ENCODE assay signal across 9 cellular contexts in the genomic region with DNA sequence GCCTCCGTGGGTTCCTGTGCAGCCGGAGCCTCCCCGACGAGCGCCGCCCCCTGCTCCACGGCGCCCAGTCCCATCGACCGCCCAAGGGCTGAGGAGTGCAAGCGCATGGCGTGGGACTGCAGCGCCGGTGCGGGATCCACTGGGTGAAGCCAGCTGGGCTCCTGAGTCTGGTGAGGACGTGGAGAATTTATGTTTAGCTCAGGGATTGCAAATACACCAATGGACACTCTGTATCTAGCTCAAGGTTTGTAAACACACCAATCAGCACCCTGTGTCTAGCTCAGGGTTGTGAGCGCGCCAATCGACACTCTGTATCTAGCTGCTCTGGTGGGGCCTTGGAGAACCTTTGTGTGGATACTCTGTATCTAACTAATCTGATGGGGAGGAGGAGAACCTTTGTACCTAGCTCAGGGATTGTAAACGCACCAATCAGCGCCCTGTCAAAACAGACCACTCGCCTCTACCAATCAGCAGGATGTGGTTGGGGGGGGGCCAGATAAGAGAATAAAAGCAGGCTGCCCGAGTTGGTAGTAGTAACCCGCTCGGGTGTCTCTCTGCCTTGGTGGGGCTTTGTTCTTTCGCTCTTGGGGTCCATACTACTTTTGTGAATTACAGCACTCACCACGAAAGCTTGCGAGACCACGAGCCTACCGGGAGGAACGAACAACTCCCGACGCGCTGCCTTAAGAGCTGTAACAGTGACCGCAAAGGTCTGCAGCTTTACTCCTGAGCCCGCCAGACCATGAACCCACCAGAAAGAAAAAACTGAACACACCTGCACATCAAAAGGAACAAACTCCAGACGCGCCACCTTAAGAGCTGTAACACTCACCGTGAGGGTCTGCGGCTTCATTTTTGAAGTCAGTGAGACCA. TPM values are rescaled to one million over a fixed set of nuclear protein-coding genes. Genes with fewer than 3 reads are reported as not detected.
DNase-seq lines count a peak whose midpoint lies in the region; ATAC-seq and TF ChIP-seq lines count a peak whose summit lies in the region.
"Not testable (repeated sequence)": the region's sequence is repeated elsewhere in the genome, so short reads cannot be mapped to it uniquely, and the experiment has no call there.
"Had no signal": no experiment of that assay in that cellular context is flagged by ENCODE, and none has a peak within 500 bp of the region (broad histone marks: within the 10 kb centered on the region; RNA-seq: fewer than 3 reads in every experiment).

No MANE protein-coding gene starts in this region.

- peak overlapping the region; percentile 16 for H3K18ac ChIP-seq in neuronal stem cell (ENCODE audit: low read length)

- not testable (repeated sequence) for H3K9ac ChIP-seq in GM23248; neuronal stem cell (ENCODE audit: low read depth, low read length, poor library complexity)

- H4K91ac ChIP-seq in neuronal stem cell (ENCODE audit: low read depth, low read length, poor library complexity), result not testable (repeated sequence)

- H3K79me1 ChIP-seq in neuronal stem cell (ENCODE audit: low read depth, low read length), result not testable (repeated sequence)

- H3K4me2 ChIP-seq in GM23248 (ENCODE audit: unreplicated experiment), result peak overlapping the region; percentile 20
- not testable (repeated sequence) for H3K4me2 ChIP-seq in neuronal stem cell (ENCODE audit: insufficient read depth, low read length, poor library complexity, severe bottlenecking)

- H3K4me1 ChIP-seq in GM23248 (ENCODE audit: insufficient read depth); adrenal gland (replicated peaks in 1 of 2); neuronal stem cell (ENCODE audit: control insufficient read depth in 2 of 2, insufficient read depth in 1 of 2, low read depth in 1 of 2, low read length in 2 of 2); transverse colon: not testable (repeated sequence)

- not testable (repeated sequence) for H3K36me3 ChIP-seq in GM23248 (ENCODE audit: low read depth); adrenal gland (replicated peaks in 1 of 2); neuronal stem cell (replicated peaks in 1 of 2; ENCODE audit: control insufficient read depth in 2 of 2, insufficient read depth in 2 of 2, low read length in 2 of 2); transverse colon

- intact Hi-C loops in adrenal gland (cut with DNase I); Right ventricle myocardium superior (cut with DNase I): not testable (repeated sequence)
- intact Hi-C loops in transverse colon (cut with DNase I; ENCODE audit: low total_unique reads), result loop anchor here (5.0 kb wide), 1 partner anchor 423 kb away; no protein-coding TSS in a partner anchor

- not testable (repeated sequence) for TF ChIP-seq CTCF in adrenal gland (IDR thresholded peaks at IDR 0.05); transverse colon (IDR thresholded peaks at IDR 0.05)

- H3K9me3 ChIP-seq in GM23248 (ENCODE audit: low read depth); adrenal gland (replicated peaks in 1 of 3); neuronal stem cell (replicated peaks in 1 of 2; ENCODE audit: control insufficient read depth in 2 of 2, insufficient read depth in 1 of 2, low read depth in 1 of 2, low read length in 2 of 2); transverse colon: not testable (repeated sequence)

- H3K23ac ChIP-seq in neuronal stem cell (ENCODE audit: low read depth, low read length, poor library complexity), result not testable (repeated sequence)

- not testable (repeated sequence) for H4K8ac ChIP-seq in neuronal stem cell (ENCODE audit: low read depth, low read length)

- H3K4ac ChIP-seq in neuronal stem cell (ENCODE audit: low read length), result not testable (repeated sequence)

- in situ Hi-C loops in GM23248 (cut with MboI), result not testable (repeated sequence)
- in situ Hi-C loops in transverse colon (cut with MboI; ENCODE audit: low pct_ligation_motif_present in 1 of 4, low pct_unique_long_range_greater_than_20kb in 1 of 4, low sequenced_read_pairs in 3 of 4), result loop anchor here in 1 of 4 donors (5.0 kb wide), 1 partner anchor 418 kb away; no protein-coding TSS in a partner anchor

- TF ChIP-seq EP300 in transverse colon (IDR thresholded peaks at IDR 0.05; ENCODE audit: low read depth), result not testable (repeated sequence)

- ATAC-seq in Right ventricle myocardium superior (ENCODE audit: poor library complexity), result not testable (repeated sequence)

- H2AFZ ChIP-seq in GM23248, result peak overlapping the region; percentile 49
- H2AFZ ChIP-seq in neuronal stem cell (ENCODE audit: low read length), result not testable (repeated sequence)

- H3K4me3 ChIP-seq in GM23248, result peak overlapping the region; percentile 58
- H3K4me3 ChIP-seq in adrenal gland, result peak overlapping the region in 1 of 4 donors; percentile 57
- not testable (repeated sequence) for H3K4me3 ChIP-seq in neuronal stem cell (ENCODE audit: low read length in 2 of 2)
- H3K4me3 ChIP-seq in transverse colon, result peak overlapping the region in 3 of 4 donors; percentile 11 to 36 (median 16)

- H2BK15ac ChIP-seq in neuronal stem cell (ENCODE audit: low read length), result not testable (repeated sequence)

- not testable (repeated sequence) for H4K20me1 ChIP-seq in GM23248 (ENCODE audit: insufficient read depth)

- DNase-seq in GM23248, result peak; percentile 9
- peak; percentile 30 for DNase-seq in T-helper 9 cell
- DNase-seq in activated T-cell treated with anti-CD3 and anti-CD28 coated beads for 48 hours (ENCODE audit: low read depth), result peak; percentile 25
- peak in 6 of 7 donors; percentile 22 to 73 (median 32) for DNase-seq in adrenal gland
- peak; percentile 49 for DNase-seq in Right ventricle myocardium superior
- DNase-seq in neuronal stem cell (ENCODE audit: low spot score); transverse colon: not testable (repeated sequence)
- peak; percentile 9 for DNase-seq in stimulated activated CD8-positive, alpha-beta memory T cell treated with anti-CD3 and anti-CD28 coated beads, Interleukin-12 subunit alpha, Interleukin-12 subunit beta, amount 100 ng/mL, for 1 hour (ENCODE audit: low read depth)

- H3K79me2 ChIP-seq in GM23248 (ENCODE audit: insufficient read depth), result not testable (repeated sequence)

- 45 to 51% methylated on average over 30 to 40 of the region's 40 CpGs for WGBS in GM23248 (ENCODE audit: low coverage in 1 of 2, low lambda C conversion rate in 2 of 2, missing lambda C conversion rate in 2 of 2), 2 experiments
- 61 to 79% (median 71%) methylated on average over 17 to 40 of the region's 40 CpGs for WGBS in adrenal gland, 4 donors
- no CpG with 5 or more reads among the region's 40 CpGs for WGBS in neuronal stem cell (ENCODE audit: extremely low coverage in 2 of 2, insufficient read length in 2 of 2, insufficient replicate concordance in 1 of 2), 2 donors
- 67% methylated on average over 40 of the region's 40 CpGs; no CpG with 5 or more reads in 1 of the 2 donors for WGBS in transverse colon (ENCODE audit: low coverage in 1 of 2), 2 donors

- not testable (repeated sequence) for H2BK120ac ChIP-seq in neuronal stem cell (ENCODE audit: low read depth, low read length)

- not testable (repeated sequence) for H2AK5ac ChIP-seq in neuronal stem cell (ENCODE audit: low read depth, low read length)

- H2BK5ac ChIP-seq in neuronal stem cell (ENCODE audit: low read length), result not testable (repeated sequence)

- H3K14ac ChIP-seq in neuronal stem cell (ENCODE audit: low read length), result not testable (repeated sequence)

- H2BK12ac ChIP-seq in neuronal stem cell (ENCODE audit: low read length), result not testable (repeated sequence)

- TF ChIP-seq POLR2A in adrenal gland (IDR thresholded peaks at IDR 0.05); transverse colon (IDR thresholded peaks at IDR 0.05): not testable (repeated sequence)

- H3F3A ChIP-seq in GM23248 (ENCODE audit: insufficient read depth), result not testable (repeated sequence)

- H3K27me3 ChIP-seq in GM23248 (replicated peaks; ENCODE audit: insufficient read depth); adrenal gland; neuronal stem cell (ENCODE audit: control insufficient read depth in 3 of 3, insufficient read depth in 3 of 3, low read depth in 1 of 3, low read length in 3 of 3): not testable (repeated sequence)
- H3K27me3 ChIP-seq in transverse colon, result peaks cover 12% of the 10 kb centered on the region

- not testable (repeated sequence) for H3K9me2 ChIP-seq in GM23248 (ENCODE audit: insufficient read depth)

- not testable (repeated sequence) for H3K27ac ChIP-seq in GM23248; neuronal stem cell (replicated peaks; ENCODE audit: low read length)
- H3K27ac ChIP-seq in adrenal gland, result peak overlapping the region in 1 of 5 donors; percentile 49
- peak overlapping the region in 1 of 4 donors; percentile 25 for H3K27ac ChIP-seq in transverse colon

RNA-seq across cellular contexts. Expression of a gene that starts 25.3 kb away (rescaled TPM):
- not detected in 2 replicates for total RNA-seq in GM23248 (2014; rRNA removed; shearing (Covaris generic))
- not detected in 2 replicates for polyA plus RNA-seq in GM23248 (2016; fragmentation: Nextera tagmentation; extraction: Ambion mirVana)
- not detected for total RNA-seq in adrenal gland
- not detected for polyA plus RNA-seq in adrenal gland
- total RNA-seq in Right ventricle myocardium superior, result not detected
- not detected for polyA plus RNA-seq in neuronal stem cell (2013, experiment 1 of 2)
- not detected for polyA plus RNA-seq in neuronal stem cell (2013, experiment 2 of 2)
- 1 to 10 TPM in 2 of 4 donors, not detected in 2; 5.7 to 8.3 TPM for total RNA-seq in transverse colon
- total RNA-seq: NCI-H460 had no signal

RNA-seq across cellular contexts. Expression of a gene that starts 55.2 kb away (rescaled TPM):
- total RNA-seq in GM23248 (2014; rRNA removed; shearing (Covaris generic)), result not detected in 2 replicates
- not detected in 2 replicates for polyA plus RNA-seq in GM23248 (2016; fragmentation: Nextera tagmentation; extraction: Ambion mirVana)
- total RNA-seq in adrenal gland, result 1 to 10 TPM in 2 of 8 donors, under 1 TPM in 5, not detected in 1; 0.24 to 1.6 (median 0.68) TPM
- polyA plus RNA-seq in adrenal gland, result 1 to 10 TPM in 2 of 3 donors, under 1 TPM in 1; 0.16 to 2.9 (median 1.8) TPM
- total RNA-seq in Right ventricle myocardium superior, result not detected
- polyA plus RNA-seq in neuronal stem cell (2013, experiment 1 of 2), result not detected
- polyA plus RNA-seq in neuronal stem cell (2013, experiment 2 of 2), result not detected
- not detected for total RNA-seq in transverse colon
- total RNA-seq: NCI-H460 had no signal
